Comparison of ENCODE assay signal across 7 cellular contexts in genomic region chr16:72241930-72242329, GRCh38.
DNase-seq lines count a peak whose midpoint lies in the region; ATAC-seq, FAIRE-seq and TF ChIP-seq lines count a peak whose summit lies in the region.

No MANE protein-coding gene starts in this region.

- no peak for DNase-seq in GM10248 (ENCODE audit: extremely low spot score)
- DNase-seq in HTR-8/SVneo (ENCODE audit: insufficient read length, low spot score) = peak; percentile 64
- DNase-seq in SHP77 treated with DMSO at 0.1 percent for 48 hours (lab: John Stamatoyannopoulos, UW) = peak; percentile 48
- DNase-seq in fibroblast of the conjunctiva (ENCODE audit: low read depth) = peak; percentile 42
- no peak for DNase-seq in NCI-H128 (lab: John Stamatoyannopoulos, UW; ENCODE audit: unreplicated experiment)

- peak overlapping the region; percentile 70 for H2AFZ ChIP-seq in parathyroid adenoma

- H3K9me3 ChIP-seq in parathyroid adenoma (ENCODE audit: control insufficient read depth, low read length) = no peaks in the 10 kb centered on the region

- H3K27ac ChIP-seq in parathyroid adenoma = no peak overlapping the region

- peaks cover 4% of the 10 kb centered on the region for H3K27me3 ChIP-seq in parathyroid adenoma (ENCODE audit: control insufficient read depth, insufficient read depth, low read length)

- no peak overlapping the region for H3K4me3 ChIP-seq in parathyroid adenoma (ENCODE audit: low read depth, low read length)

- no peaks in the 10 kb centered on the region for H3K79me2 ChIP-seq in parathyroid adenoma

- POLR2A ChIA-PET in GM10248 (lab: Yijun Ruan, JAX) = no interaction called here

- H3K4me2 ChIP-seq in parathyroid adenoma (ENCODE audit: low read length) = no peak overlapping the region

- H3K4me1 ChIP-seq in parathyroid adenoma = peaks cover 7% of the 10 kb centered on the region

- peak; percentile 34 for TF ChIP-seq CTCF in GM10248 (IDR thresholded peaks at IDR 0.05; ENCODE audit: control extremely low read depth, extremely low read depth, low read depth, missing control alignments)
- peak; percentile 64 for TF ChIP-seq CTCF in parathyroid adenoma (IDR thresholded peaks at IDR 0.05)

- no peak for ATAC-seq in GM21528 (IDR thresholded peaks at IDR 0.05; ENCODE audit: low FRiP score, unreplicated experiment)

- CTCF ChIA-PET in GM10248 (lab: Yijun Ruan, JAX) = interaction anchor here (1.0 to 1.4 kb wide), 2 partner anchors 12 to 30 kb away, joined by 3 read pairs; no protein-coding TSS in a partner anchor

- H3K9ac ChIP-seq in parathyroid adenoma = no peak overlapping the region

- peak; percentile 99 for FAIRE-seq in HTR-8/SVneo (lab: Jason Lieb, UNC)

- no peaks in the 10 kb centered on the region for H3K36me3 ChIP-seq in parathyroid adenoma (ENCODE audit: control insufficient read depth, insufficient read depth, low read length)

Comparison
In these comparisons a context has a peak if more than half of its experiments do, and no peak if none do; other contexts are left out.
1. DNase-seq: peak in HTR-8/SVneo (single experiment), SHP77 treated with DMSO at 0.1 percent for 48 hours (single experiment) and fibroblast of the conjunctiva (single experiment); none in GM10248 (single experiment) and NCI-H128 (single experiment).